ENCODE assay signal across 28 cellular contexts in genomic region chr4:15575951-15576350, GRCh38.
"Had no signal": no experiment of that assay in that cellular context is flagged by ENCODE, and none has a peak within 500 bp of the region (broad histone marks: within the 10 kb centered on the region; RNA-seq: fewer than 3 reads in every experiment).

No MANE protein-coding gene starts in this region.

- DNase-seq: activated CD4-positive, alpha-beta T cell treated with anti-CD3 and anti-CD28 coated beads for 1 hour; activated CD4-positive, alpha-beta T cell treated with anti-CD3 and anti-CD28 coated beads, Interleukin-2, amount 50 U/mL, for 1 hour; activated CD8-positive, alpha-beta T cell treated with anti-CD3 and anti-CD28 coated beads, Interleukin-2, amount 10 ng/mL, durations not matched to agents 7 days and 5 days; activated gamma-delta T cell; aorta; cerebellar nuclear complex; endodermal cell; esophagus squamous epithelium; head of caudate nucleus; left lung; midbrain; pancreas; psoas muscle; stimulated activated CD4-positive, alpha-beta T cell treated with anti-CD3 and anti-CD28 coated beads, Interleukin-12 subunit alpha, Interleukin-12 subunit beta, amount 100 ng/mL, for 4 hours; stimulated activated CD4-positive, alpha-beta T cell treated with anti-CD3 and anti-CD28 coated beads, Interleukin-1b, Interleukin-23, amount 100 ng/mL, for 48 hours; stimulated activated naive CD8-positive, alpha-beta T cell treated with anti-CD3 and anti-CD28 coated beads, Interleukin-15, amount 100 ng/mL, for 72 hours; T-helper 1 cell; uterus had no signal

- H3K27me3 ChIP-seq: esophagus squamous epithelium, gastroesophageal sphincter, left lung, pancreas, right atrium auricular region, suprapubic skin, tibial nerve, uterus had no signal

- H3K4me3 Mint-ChIP-seq: activated CD8-positive, alpha-beta T cell treated with anti-CD3 and anti-CD28 coated beads, Interleukin-2, amount 10 ng/mL, durations not matched to agents 7 days and 5 days; activated naive CD4-positive, alpha-beta T cell treated with anti-CD3 and anti-CD28 coated beads, Interleukin-2, amount 50 U/mL, for 24 hours; activated T-helper 1 cell treated with anti-CD3 and anti-CD28 coated beads, Interleukin-12 subunit alpha, Interleukin-12 subunit beta, Interleukin-2, Interleukin-4 antibody, amounts not matched to agents 30 ng/mL and 10 ng/mL and 1 ng/mL, durations not matched to agents 14 hours and 24 hours and 36 hours; endodermal cell; nephron; stimulated activated naive CD8-positive, alpha-beta T cell treated with anti-CD3 and anti-CD28 coated beads, Interleukin-15, amount 100 ng/mL, for 72 hours had no signal

- H3K27me3 Mint-ChIP-seq: activated naive CD4-positive, alpha-beta T cell treated with anti-CD3 and anti-CD28 coated beads, Interleukin-2, amount 50 U/mL, for 24 hours; stimulated activated naive CD8-positive, alpha-beta T cell treated with anti-CD3 and anti-CD28 coated beads, Interleukin-15, amount 100 ng/mL, for 72 hours had no signal

- H3K9me3 Mint-ChIP-seq: activated naive CD4-positive, alpha-beta T cell treated with anti-CD3 and anti-CD28 coated beads, Interleukin-2, amount 50 U/mL, for 24 hours; activated T-helper 1 cell treated with anti-CD3 and anti-CD28 coated beads, Interleukin-12 subunit alpha, Interleukin-12 subunit beta, Interleukin-2, Interleukin-4 antibody, amounts not matched to agents 30 ng/mL and 10 ng/mL and 1 ng/mL, durations not matched to agents 14 hours and 24 hours and 36 hours; endodermal cell; nephron; stimulated activated naive CD8-positive, alpha-beta T cell treated with anti-CD3 and anti-CD28 coated beads, Interleukin-15, amount 100 ng/mL, for 72 hours had no signal

- ATAC-seq: activated CD8-positive, alpha-beta T cell treated with anti-CD3 and anti-CD28 coated beads, Interleukin-2, amount 10 ng/mL, durations not matched to agents 7 days and 5 days; gastroesophageal sphincter; left lung; pancreas; psoas muscle; stimulated activated naive CD8-positive, alpha-beta T cell treated with anti-CD3 and anti-CD28 coated beads, Interleukin-15, amount 100 ng/mL, for 72 hours had no signal

- FAIRE-seq: bronchial epithelial cell, pancreas had no signal

- H3K4me3 ChIP-seq: coronary artery, esophagus squamous epithelium, gastroesophageal sphincter, left lung, lung, pancreas, psoas muscle, right atrium auricular region, suprapubic skin, tibial nerve, uterus had no signal

- H3K4me1 ChIP-seq: esophagus squamous epithelium, gastroesophageal sphincter, left lung, pancreas, psoas muscle, suprapubic skin, tibial nerve, uterus had no signal

- H3K27ac ChIP-seq: coronary artery, esophagus squamous epithelium, gastroesophageal sphincter, left lung, pancreas, psoas muscle, right atrium auricular region, suprapubic skin, tibial nerve, uterus had no signal

- H3K36me3 ChIP-seq: pancreas, suprapubic skin, uterus had no signal

- H3K4me1 Mint-ChIP-seq: activated naive CD4-positive, alpha-beta T cell treated with anti-CD3 and anti-CD28 coated beads, Interleukin-2, amount 50 U/mL, for 24 hours; endodermal cell; nephron; stimulated activated naive CD8-positive, alpha-beta T cell treated with anti-CD3 and anti-CD28 coated beads, Interleukin-15, amount 100 ng/mL, for 72 hours had no signal

- H3K27ac Mint-ChIP-seq: activated CD8-positive, alpha-beta T cell treated with anti-CD3 and anti-CD28 coated beads, Interleukin-2, amount 10 ng/mL, durations not matched to agents 7 days and 5 days; activated naive CD4-positive, alpha-beta T cell treated with anti-CD3 and anti-CD28 coated beads, Interleukin-2, amount 50 U/mL, for 24 hours; activated T-helper 1 cell treated with anti-CD3 and anti-CD28 coated beads, Interleukin-12 subunit alpha, Interleukin-12 subunit beta, Interleukin-2, Interleukin-4 antibody, amounts not matched to agents 30 ng/mL and 10 ng/mL and 1 ng/mL, durations not matched to agents 14 hours and 24 hours and 36 hours; endodermal cell; stimulated activated naive CD8-positive, alpha-beta T cell treated with anti-CD3 and anti-CD28 coated beads, Interleukin-15, amount 100 ng/mL, for 72 hours had no signal
